27 cellular contexts compared by ENCODE assay signal in the genomic region with DNA sequence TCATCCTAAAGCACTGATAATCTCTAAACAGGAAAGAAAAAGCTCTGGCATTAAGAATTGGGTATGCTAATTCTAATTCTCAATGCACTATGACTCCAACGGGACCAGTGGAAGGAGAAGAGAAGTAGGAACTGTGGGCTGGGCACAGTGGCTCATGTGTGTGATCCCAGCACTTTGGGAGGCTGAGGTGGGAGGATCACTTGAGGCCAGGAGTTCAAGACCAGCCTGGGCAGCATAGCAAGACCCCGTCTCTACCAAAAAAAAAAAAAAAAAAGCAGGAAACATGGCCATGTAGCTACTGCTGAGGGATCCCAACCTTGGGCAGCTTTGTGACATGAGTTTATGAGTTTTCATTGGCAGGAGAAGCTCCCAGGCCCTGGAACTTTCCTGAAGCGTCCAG.
"Had no signal": no experiment of that assay in that cellular context is flagged by ENCODE, and none has a peak within 500 bp of the region (broad histone marks: within the 10 kb centered on the region; RNA-seq: fewer than 3 reads in every experiment).

No MANE protein-coding gene starts in this region.

- H3K4me3 ChIP-seq: ovary, psoas muscle, right lobe of liver, sigmoid colon, suprapubic skin, testis, tibial artery, transverse colon, upper lobe of right lung, uterus had no signal

- H3K9ac ChIP-seq: parathyroid adenoma had no signal

- H3K4me1 ChIP-seq: parathyroid adenoma, psoas muscle, right lobe of liver, sigmoid colon, suprapubic skin, testis, tibial artery, upper lobe of right lung, uterus had no signal

- H3K27ac ChIP-seq: ovary, parathyroid adenoma, psoas muscle, right lobe of liver, sigmoid colon, suprapubic skin, testis, tibial artery, transverse colon, upper lobe of right lung, uterus had no signal

- H3K36me3 ChIP-seq: ovary, uterus had no signal

- H2AFZ ChIP-seq: parathyroid adenoma had no signal

- ATAC-seq: naive thymus-derived CD8-positive, alpha-beta T cell; natural killer cell treated with Interleukin-12 subunit alpha and Interleukin-12 subunit beta and Interleukin-15 and Interleukin-18, amount 100 ng/mL, for 72 hours; psoas muscle; right cardiac atrium; stimulated activated memory B cell treated with anti-CD40 and anti-IgM and Interleukin-4, amounts not matched to agents 10 μg/mL and 1 μg/mL and 100 μg/mL, for 72 hours; stimulated activated naive CD8-positive, alpha-beta T cell treated with anti-CD3 and anti-CD28 coated beads, Interleukin-15, amount 100 ng/mL, for 72 hours; stimulated activated naive CD8-positive, alpha-beta T cell treated with anti-CD3 and anti-CD28 coated beads, Interleukin-15, Interleukin-2, amounts not matched to agents 100 U/mL and 50 U/mL, for 24 hours had no signal

- DNase-seq: nephron progenitor cell; occipital lobe; ovary; posterior cingulate gyrus; psoas muscle; right cardiac atrium; right lobe of liver; sigmoid colon; small intestine; stimulated activated CD4-positive, alpha-beta T cell treated with anti-CD3 and anti-CD28 coated beads, Interleukin-15, amount 100 ng/mL, for 24 hours; stimulated activated CD4-positive, alpha-beta T cell treated with anti-CD3 and anti-CD28 coated beads, Interleukin-2, amount 100 ng/mL, for 24 hours; stimulated activated CD4-positive, alpha-beta T cell treated with anti-CD3 and anti-CD28 coated beads, Interleukin-2, amount 100 ng/mL, for 48 hours; stimulated activated CD4-positive, alpha-beta T cell treated with anti-CD3 and anti-CD28 coated beads, Interleukin-4, amount 100 ng/mL, for 24 hours; stimulated activated naive CD4-positive, alpha-beta T cell; stimulated activated naive CD8-positive, alpha-beta T cell treated with anti-CD3 and anti-CD28 coated beads, Interleukin-15, amount 100 ng/mL, for 72 hours; stimulated activated naive CD8-positive, alpha-beta T cell treated with anti-CD3 and anti-CD28 coated beads, Interleukin-15, Interleukin-2, amounts not matched to agents 100 U/mL and 50 U/mL, for 24 hours; substantia nigra; testis; tibial artery; transverse colon; upper lobe of right lung; uterus had no signal

- H3K27me3 ChIP-seq: ovary, right lobe of liver, sigmoid colon, suprapubic skin, testis, tibial artery, transverse colon, upper lobe of right lung, uterus had no signal

- FAIRE-seq: small intestine had no signal

- H3K79me2 ChIP-seq: parathyroid adenoma had no signal

- H3K9me3 ChIP-seq: ovary, psoas muscle, right lobe of liver, suprapubic skin, testis, tibial artery, transverse colon, upper lobe of right lung had no signal
